In genomic region chr16:82137819-82138177, GRCh38 we compare ENCODE assay signal across 20 cellular contexts.
"Had no signal": no experiment of that assay in that cellular context is flagged by ENCODE, and none has a peak within 500 bp of the region (broad histone marks: within the 10 kb centered on the region; RNA-seq: fewer than 3 reads in every experiment).

No MANE protein-coding gene starts in this region.

- H3K36me3 ChIP-seq: neutrophil, right lobe of liver, suprapubic skin, thyroid gland had no signal

- H3K27ac ChIP-seq: heart left ventricle, neutrophil, psoas muscle, right lobe of liver, suprapubic skin, thyroid gland had no signal

- H3K9me3 ChIP-seq: heart left ventricle, neutrophil, psoas muscle, right lobe of liver, suprapubic skin, thyroid gland had no signal

- H3K27me3 Mint-ChIP-seq: effector memory CD8-positive, alpha-beta T cell; naive thymus-derived CD4-positive, alpha-beta T cell; type B pancreatic cell had no signal

- FAIRE-seq: frontal cortex, islet of Langerhans, urothelium cell line had no signal

- H3K27ac Mint-ChIP-seq: stimulated activated effector memory CD8-positive, alpha-beta T cell treated with anti-CD3 and anti-CD28 coated beads, Interleukin-12 subunit alpha, Interleukin-12 subunit beta, amount 100 ng/mL, for 72 hours; type B pancreatic cell had no signal

- H3K27me3 ChIP-seq: heart left ventricle, neutrophil, right lobe of liver, suprapubic skin, thyroid gland had no signal

- ATAC-seq: effector memory CD8-positive, alpha-beta T cell; heart left ventricle; naive thymus-derived CD4-positive, alpha-beta T cell; psoas muscle; stimulated activated effector memory CD8-positive, alpha-beta T cell treated with anti-CD3 and anti-CD28 coated beads, Interleukin-12 subunit alpha, Interleukin-12 subunit beta, amount 100 ng/mL, for 72 hours; stimulated activated naive CD8-positive, alpha-beta T cell treated with anti-CD3 and anti-CD28 coated beads, Interleukin-15, Interleukin-2, amounts not matched to agents 100 U/mL and 50 U/mL, for 24 hours had no signal

- H3K4me3 Mint-ChIP-seq: effector memory CD8-positive, alpha-beta T cell; stimulated activated effector memory CD8-positive, alpha-beta T cell treated with anti-CD3 and anti-CD28 coated beads, Interleukin-12 subunit alpha, Interleukin-12 subunit beta, amount 100 ng/mL, for 72 hours; type B pancreatic cell had no signal

- H3K4me3 ChIP-seq: heart left ventricle, psoas muscle, right lobe of liver, suprapubic skin, thyroid gland had no signal

- H3K36me3 Mint-ChIP-seq: stimulated activated effector memory CD8-positive, alpha-beta T cell treated with anti-CD3 and anti-CD28 coated beads, Interleukin-12 subunit alpha, Interleukin-12 subunit beta, amount 100 ng/mL, for 72 hours had no signal

- H3K4me1 ChIP-seq: psoas muscle, right lobe of liver, suprapubic skin, thyroid gland had no signal

- DNase-seq: effector memory CD8-positive, alpha-beta T cell; heart left ventricle; hippocampal formation; kidney glomerular epithelial cell; mesendoderm; naive thymus-derived CD4-positive, alpha-beta T cell; psoas muscle; retina; right lobe of liver; stimulated activated CD4-positive, alpha-beta T cell treated with anti-CD3 and anti-CD28 coated beads, Interleukin-4, amount 100 ng/mL, for 1 hour; stimulated activated CD8-positive, alpha-beta memory T cell treated with anti-CD3 and anti-CD28 coated beads, Interleukin-4, amount 100 ng/mL, for 48 hours; stimulated activated naive CD8-positive, alpha-beta T cell treated with anti-CD3 and anti-CD28 coated beads, Interleukin-15, Interleukin-2, amounts not matched to agents 100 U/mL and 50 U/mL, for 24 hours; thyroid gland had no signal

- H3K9me3 Mint-ChIP-seq: effector memory CD8-positive, alpha-beta T cell; stimulated activated effector memory CD8-positive, alpha-beta T cell treated with anti-CD3 and anti-CD28 coated beads, Interleukin-12 subunit alpha, Interleukin-12 subunit beta, amount 100 ng/mL, for 72 hours; type B pancreatic cell had no signal
